22 cellular contexts compared by ENCODE assay signal in the genomic region with DNA sequence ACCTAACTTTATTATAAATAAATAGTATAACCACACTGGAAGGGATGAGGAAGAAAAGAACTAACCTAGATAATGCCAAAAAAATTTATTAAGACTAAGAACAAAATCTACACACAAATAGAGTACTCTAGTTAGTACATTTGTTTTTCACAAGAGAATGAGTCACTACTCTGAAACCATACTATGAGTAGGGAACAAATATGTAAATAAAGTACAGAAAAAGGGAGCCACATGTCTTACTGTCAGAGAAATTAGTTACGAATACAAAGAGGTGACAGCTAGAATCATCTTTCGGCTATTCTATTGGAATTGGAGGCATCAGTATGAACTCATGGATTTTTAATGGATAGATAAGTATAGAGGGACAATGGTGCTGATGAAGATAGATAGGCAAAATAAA.
DNase-seq lines count a peak whose midpoint lies in the region; ATAC-seq, FAIRE-seq and TF ChIP-seq lines count a peak whose summit lies in the region.
"Had no signal": no experiment of that assay in that cellular context is flagged by ENCODE, and none has a peak within 500 bp of the region (broad histone marks: within the 10 kb centered on the region; RNA-seq: fewer than 3 reads in every experiment).

No MANE protein-coding gene starts in this region.

- H3K36me3 ChIP-seq in bronchial epithelial cell (ENCODE audit: control insufficient read depth, insufficient read depth, low read length), result no peaks in the 10 kb centered on the region

- CTCF ChIA-PET in A549 (lab: Yijun Ruan, JAX), result interaction anchor here (2.2 kb wide), 1 partner anchor 8 kb away, joined by 5 read pairs; no protein-coding TSS in a partner anchor

- no peaks in the 10 kb centered on the region for H3K27me3 ChIP-seq in bronchial epithelial cell (ENCODE audit: control insufficient read depth, insufficient read depth, low read length)

- peaks cover 24% of the 10 kb centered on the region for H3K36me3 Mint-ChIP-seq in HFFc6 (ENCODE audit: low read depth)
- H3K36me3 Mint-ChIP-seq: CD8-positive, alpha-beta memory T cell; T-cell had no signal

- no peak for ATAC-seq in A549
- ATAC-seq: K562; natural killer cell treated with Interleukin-12 subunit alpha and Interleukin-12 subunit beta and Interleukin-15 and Interleukin-18, amount 100 ng/mL, for 72 hours; T-cell had no signal

- H3K4me3 Mint-ChIP-seq in HFFc6, result no peak overlapping the region
- H3K4me3 Mint-ChIP-seq: activated CD4-positive, alpha-beta T cell treated with anti-CD3 and anti-CD28 coated beads, Interleukin-2, amount 10 ng/mL, durations not matched to agents 7 days and 5 days; CD8-positive, alpha-beta memory T cell; central memory CD8-positive, alpha-beta T cell; mesothelial cell of epicardium; natural killer cell treated with Interleukin-12 subunit alpha and Interleukin-12 subunit beta and Interleukin-15 and Interleukin-18, amount 100 ng/mL, for 72 hours; T-cell had no signal

- TF ChIP-seq EP300 in A549 (IDR thresholded peaks at IDR 0.05), result no peak

- peaks cover 42% of the 10 kb centered on the region for H3K4me1 Mint-ChIP-seq in HFFc6 (ENCODE audit: low read depth)
- H3K4me1 Mint-ChIP-seq: activated CD4-positive, alpha-beta T cell treated with anti-CD3 and anti-CD28 coated beads, Interleukin-2, amount 10 ng/mL, durations not matched to agents 7 days and 5 days; CD8-positive, alpha-beta memory T cell; central memory CD8-positive, alpha-beta T cell; mesothelial cell of epicardium; T-cell had no signal

- no peak for TF ChIP-seq POLR2A in A549 (IDR thresholded peaks at IDR 0.05; ENCODE audit: low read length)

- H3K27ac ChIP-seq in A549, result peak overlapping the region; percentile 21 to 42; a peak in 1 of 6 replicates

- H3K4me1 ChIP-seq in A549, result peaks cover 16% of the 10 kb centered on the region; the same call in 2 of the 3 replicates

- H3K27ac Mint-ChIP-seq in HFFc6, result peak overlapping the region; percentile 67; the same call in 1 of the 2 replicates
- H3K27ac Mint-ChIP-seq: activated CD4-positive, alpha-beta T cell treated with anti-CD3 and anti-CD28 coated beads, Interleukin-2, amount 10 ng/mL, durations not matched to agents 7 days and 5 days; CD8-positive, alpha-beta memory T cell; mesothelial cell of epicardium; natural killer cell treated with Interleukin-12 subunit alpha and Interleukin-12 subunit beta and Interleukin-15 and Interleukin-18, amount 100 ng/mL, for 72 hours; T-cell had no signal

- H3K9me3 ChIP-seq in A549, result no peaks in the 10 kb centered on the region

- 84% methylated on average over 2 of the region's 2 CpGs for WGBS in A549 (ENCODE audit: missing lambda C conversion rate)

- POLR2A ChIA-PET in A549 (lab: Yijun Ruan, JAX), result no interaction called here

- DNase-seq in A549 (ENCODE audit: low read depth in 1 of 2, low spot score in 1 of 2) (no peak), HFFc6 (peak; percentile 46), bronchial epithelial cell (ENCODE audit: low read depth) (peak; percentile 46), iris pigment epithelial cell (ENCODE audit: low read depth) (peak; percentile 72), hippocampal formation (lab: John Stamatoyannopoulos, UW) (no peak), NCI-H526 (lab: John Stamatoyannopoulos, UW) (no peak), NCI-H526 treated with DMSO at 0.1 percent for 48 hours (lab: John Stamatoyannopoulos, UW) (no peak), iPS-NIHi7 (ENCODE audit: extremely low spot score) (no peak)
- DNase-seq: activated CD4-positive, alpha-beta T cell treated with anti-CD3 and anti-CD28 coated beads, Interleukin-2, amount 10 ng/mL, durations not matched to agents 7 days and 5 days; activated CD8-positive, alpha-beta memory T cell treated with anti-CD3 and anti-CD28 coated beads, Interleukin-2, amount 50 U/mL, for 48 hours; activated gamma-delta T cell treated with Interleukin-2 at 50 U/mL for 16 hours; CD8-positive, alpha-beta memory T cell; DMS79 treated with DMSO at 0.1 percent for 48 hours; effector CD4-positive, alpha-beta T cell; NCI-H187 treated with DMSO at 0.1 percent for 48 hours; NK-92 treated with Interleukin-12 subunit alpha and Interleukin-12 subunit beta, amount 100 ng/mL, for 24 hours; posterior cingulate gyrus; T-cell had no signal

- H3K4me2 ChIP-seq in A549, result peak overlapping the region; percentile 43; the same call in 2 of the 3 replicates

- H3K4me3 ChIP-seq in A549, result no peak overlapping the region
- no peak overlapping the region for H3K4me3 ChIP-seq in bronchial epithelial cell (ENCODE audit: low read depth, low read length)
- H3K4me3 ChIP-seq: K562 had no signal

- H3K9me3 Mint-ChIP-seq in HFFc6, result peaks cover 13% of the 10 kb centered on the region
- H3K9me3 Mint-ChIP-seq: central memory CD8-positive, alpha-beta T cell; natural killer cell treated with Interleukin-12 subunit alpha and Interleukin-12 subunit beta and Interleukin-15 and Interleukin-18, amount 100 ng/mL, for 72 hours had no signal

- TF ChIP-seq RAD21 in A549 (conservative IDR thresholded peaks at IDR 0.05 in 1 of 2, IDR thresholded peaks at IDR 0.05 in 1 of 2), result no peak

- TF ChIP-seq CTCF in A549 (IDR thresholded peaks at IDR 0.05), result no peak
- TF ChIP-seq CTCF in HFFc6 (IDR thresholded peaks at IDR 0.05), result no peak
- TF ChIP-seq CTCF in bronchial epithelial cell (IDR thresholded peaks at IDR 0.05; ENCODE audit: insufficient read depth, low read length, severe bottlenecking), result no peak

- peaks cover 4% of the 10 kb centered on the region for H3K27me3 Mint-ChIP-seq in HFFc6 (ENCODE audit: insufficient read depth)

- FAIRE-seq in A549 (lab: Jason Lieb, UNC) (no peak), bronchial epithelial cell (lab: Jason Lieb, UNC) (no peak)
- FAIRE-seq: K562 had no signal

TF ChIP-seq in A549, 52 proteins besides CTCF, POLR2A, EP300 and RAD21:
- TF ChIP-seq HES2 (IDR thresholded peaks at IDR 0.05) (no peak), RFX5 (IDR thresholded peaks at IDR 0.05) (no peak), POLR2AphosphoS2 (conservative IDR thresholded peaks at IDR 0.05; ENCODE audit: low read length) (no peak), FOXS1 (CRISPR knock-in tag; IDR thresholded peaks at IDR 0.05) (no peak), TFCP2L1 (CRISPR knock-in tag; IDR thresholded peaks at IDR 0.05) (no peak), ZFP36 (IDR thresholded peaks at IDR 0.05; ENCODE audit: borderline replicate concordance, partially characterized antibody) (no peak)
- TF ChIP-seq, protein P1, sequence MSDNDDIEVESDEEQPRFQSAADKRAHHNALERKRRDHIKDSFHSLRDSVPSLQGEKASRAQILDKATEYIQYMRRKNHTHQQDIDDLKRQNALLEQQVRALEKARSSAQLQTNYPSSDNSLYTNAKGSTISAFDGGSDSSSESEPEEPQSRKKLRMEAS (IDR thresholded peaks at IDR 0.05), result no peak
- TF ChIP-seq, protein P2, sequence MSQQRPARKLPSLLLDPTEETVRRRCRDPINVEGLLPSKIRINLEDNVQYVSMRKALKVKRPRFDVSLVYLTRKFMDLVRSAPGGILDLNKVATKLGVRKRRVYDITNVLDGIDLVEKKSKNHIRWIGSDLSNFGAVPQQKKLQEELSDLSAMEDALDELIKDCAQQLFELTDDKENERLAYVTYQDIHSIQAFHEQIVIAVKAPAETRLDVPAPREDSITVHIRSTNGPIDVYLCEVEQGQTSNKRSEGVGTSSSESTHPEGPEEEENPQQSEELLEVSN (IDR thresholded peaks at IDR 0.05; ENCODE audit: borderline replicate concordance, low read depth), result no peak

Comparison
In these comparisons a context has a peak if more than half of its experiments do, and no peak if none do; other contexts are left out.
1. DNase-seq: peak in HFFc6 (single experiment), bronchial epithelial cell (single experiment) and iris pigment epithelial cell (single experiment); none in A549 (0 of 2), hippocampal formation (0 of 2), NCI-H526 (0 of 2), NCI-H526 treated with DMSO at 0.1 percent for 48 hours (single experiment) and iPS-NIHi7 (single experiment).